Comparison of ENCODE assay signal across 19 cellular contexts in the genomic region with DNA sequence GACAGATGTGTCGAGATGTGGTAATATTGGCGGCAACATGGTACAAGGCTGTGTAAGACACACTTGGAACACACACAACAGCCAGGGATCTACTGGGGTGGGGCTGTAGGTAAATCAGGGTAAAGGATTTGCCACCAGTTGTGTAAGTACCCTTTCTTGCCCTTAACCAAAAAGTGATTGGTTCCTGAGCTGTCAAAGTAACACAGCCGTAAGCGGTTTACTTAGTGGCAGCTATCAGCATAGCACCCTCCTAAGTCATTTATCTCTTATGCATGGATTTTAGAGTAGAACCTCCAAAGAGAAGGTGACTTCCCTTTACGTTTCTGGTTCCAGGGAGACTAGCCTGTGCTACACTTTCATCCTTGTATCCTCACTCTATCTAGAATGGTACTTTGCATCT.
"Had no signal": no experiment of that assay in that cellular context is flagged by ENCODE, and none has a peak within 500 bp of the region (broad histone marks: within the 10 kb centered on the region; RNA-seq: fewer than 3 reads in every experiment).

No MANE protein-coding gene starts in this region.

- ATAC-seq: activated CD8-positive, alpha-beta T cell treated with anti-CD3 and anti-CD28 coated beads, Interleukin-2, amount 10 ng/mL, durations not matched to agents 7 days and 5 days; lower lobe of right lung; stimulated activated effector memory CD8-positive, alpha-beta T cell treated with anti-CD3 and anti-CD28 coated beads, Interleukin-12 subunit alpha, Interleukin-12 subunit beta, amount 100 ng/mL, for 72 hours had no signal

- H3K27me3 Mint-ChIP-seq: activated B cell treated with CpG ODN at 0.5 μM for 24 hours; central memory CD8-positive, alpha-beta T cell had no signal

- H3K36me3 ChIP-seq: colonic mucosa had no signal

- H3K4me3 ChIP-seq: ascending aorta, colonic mucosa, lower lobe of right lung, sigmoid colon, stomach, testis, upper lobe of left lung had no signal

- DNase-seq: activated B cell treated with CpG ODN at 0.5 μM for 24 hours; activated CD4-positive, alpha-beta T cell treated with anti-CD3 and anti-CD28 coated beads for 48 hours; activated CD8-positive, alpha-beta T cell treated with anti-CD3 and anti-CD28 coated beads, Interleukin-2, amount 10 ng/mL, durations not matched to agents 7 days and 5 days; activated effector memory CD4-positive, alpha-beta T cell treated with Interleukin-2 at 50 U/mL for 16 hours; activated naive CD4-positive, alpha-beta T cell treated with anti-CD3 and anti-CD28 coated beads, Interleukin-2, amount 50 U/mL, for 16 hours; activated T-cell treated with anti-CD3 and anti-CD28 coated beads, Interleukin-2, amount 50 U/mL, for 48 hours; colonic mucosa; hypothalamus; lower lobe of right lung; sigmoid colon; stimulated activated CD4-positive, alpha-beta T cell treated with anti-CD3 and anti-CD28 coated beads, Interleukin-4, amount 100 ng/mL, for 24 hours; stomach; testis; upper lobe of left lung had no signal

- H3K4me1 ChIP-seq: colonic mucosa, testis had no signal

- H3K9me3 Mint-ChIP-seq: activated B cell treated with CpG ODN at 0.5 μM for 24 hours; central memory CD8-positive, alpha-beta T cell; nephron; stimulated activated effector memory CD8-positive, alpha-beta T cell treated with anti-CD3 and anti-CD28 coated beads, Interleukin-12 subunit alpha, Interleukin-12 subunit beta, amount 100 ng/mL, for 72 hours had no signal

- FAIRE-seq: keratinocyte had no signal

- H3K4me3 Mint-ChIP-seq: activated B cell treated with CpG ODN at 0.5 μM for 24 hours; activated CD8-positive, alpha-beta T cell treated with anti-CD3 and anti-CD28 coated beads, Interleukin-2, amount 10 ng/mL, durations not matched to agents 7 days and 5 days; central memory CD8-positive, alpha-beta T cell; nephron; stimulated activated effector memory CD8-positive, alpha-beta T cell treated with anti-CD3 and anti-CD28 coated beads, Interleukin-12 subunit alpha, Interleukin-12 subunit beta, amount 100 ng/mL, for 72 hours had no signal

- H3K27ac ChIP-seq: ascending aorta, colonic mucosa, lower lobe of right lung, sigmoid colon, stomach, testis, upper lobe of left lung had no signal

- H3K4me1 Mint-ChIP-seq: nephron had no signal

- H3K27me3 ChIP-seq: ascending aorta, colonic mucosa, sigmoid colon, stomach, testis, upper lobe of left lung had no signal

- H3K9me3 ChIP-seq: ascending aorta, colonic mucosa, lower lobe of right lung, sigmoid colon, stomach, testis, upper lobe of left lung had no signal

- H3K27ac Mint-ChIP-seq: activated B cell treated with CpG ODN at 0.5 μM for 24 hours; activated CD8-positive, alpha-beta T cell treated with anti-CD3 and anti-CD28 coated beads, Interleukin-2, amount 10 ng/mL, durations not matched to agents 7 days and 5 days; nephron; stimulated activated effector memory CD8-positive, alpha-beta T cell treated with anti-CD3 and anti-CD28 coated beads, Interleukin-12 subunit alpha, Interleukin-12 subunit beta, amount 100 ng/mL, for 72 hours had no signal
